9 cellular contexts compared by ENCODE assay signal in genomic region chr10:70144372-70145110, GRCh38. TPM values are rescaled to one million over a fixed set of nuclear protein-coding genes. Genes with fewer than 3 reads are reported as not detected.
DNase-seq lines count a peak whose midpoint lies in the region; ATAC-seq and TF ChIP-seq lines count a peak whose summit lies in the region.
"Had no signal": no experiment of that assay in that cellular context is flagged by ENCODE, and none has a peak within 500 bp of the region (broad histone marks: within the 10 kb centered on the region; RNA-seq: fewer than 3 reads in every experiment).

No MANE protein-coding gene starts in this region.

- 95% methylated on average over 18 of the region's 18 CpGs for WGBS in SK-N-SH (ENCODE audit: low lambda C conversion rate)

- no peaks in the 10 kb centered on the region for H4K20me1 ChIP-seq in SK-N-SH (ENCODE audit: insufficient read depth)
- H4K20me1 ChIP-seq in SU-DHL-6 (ENCODE audit: low read depth, low read length), result no peaks in the 10 kb centered on the region

- peaks cover 2 to 11% of the 10 kb centered on the region in 2 experiments for H3K36me3 ChIP-seq in SK-N-SH (replicated peaks in 1 of 2; ENCODE audit: control insufficient read depth in 1 of 2, insufficient read depth in 2 of 2, low read length in 1 of 2)
- no peaks in the 10 kb centered on the region for H3K36me3 ChIP-seq in SU-DHL-6 (ENCODE audit: low read length)
- H3K36me3 ChIP-seq in skeletal muscle satellite cell (ENCODE audit: insufficient read depth, low read length), result peaks cover 12% of the 10 kb centered on the region

- no peak overlapping the region for H2AFZ ChIP-seq in SK-N-SH (ENCODE audit: low read depth)
- no peak overlapping the region for H2AFZ ChIP-seq in SU-DHL-6 (ENCODE audit: low read depth, low read length, severe bottlenecking)

- H3K9me3 ChIP-seq in SK-N-SH, result no peaks in the 10 kb centered on the region
- no peaks in the 10 kb centered on the region for H3K9me3 ChIP-seq in SU-DHL-6 (ENCODE audit: insufficient read depth, low read length)
- H3K9me3 ChIP-seq in skeletal muscle satellite cell (replicated peaks; ENCODE audit: low read length), result no peaks in the 10 kb centered on the region

- peaks cover 5 to 27% of the 10 kb centered on the region in 2 experiments; a peak in 3 of 4 replicates for H3K4me1 ChIP-seq in SK-N-SH (ENCODE audit: control insufficient read depth in 1 of 2, insufficient read depth in 2 of 2, low read depth in 1 of 2, low read length in 1 of 2)
- peaks cover 19% of the 10 kb centered on the region for H3K4me1 ChIP-seq in skeletal muscle satellite cell (ENCODE audit: control insufficient read depth, insufficient read depth, low read length)

- peak overlapping the region; percentile 68 to 71; a peak in 1 of 4 replicates for H3K4me3 ChIP-seq in SK-N-SH (ENCODE audit: low read depth in 2 of 2, low read length in 1 of 2)
- peak overlapping the region; percentile 60 for H3K4me3 ChIP-seq in SU-DHL-6 (ENCODE audit: insufficient read depth, low read length, poor library complexity, severe bottlenecking)
- peak overlapping the region; percentile 63 for H3K4me3 ChIP-seq in fibroblast of mammary gland (ENCODE audit: control insufficient read depth, low read depth, low read length)
- peak overlapping the region; percentile 78 for H3K4me3 ChIP-seq in skeletal muscle satellite cell (ENCODE audit: low read length)

- no peak for DNase-seq in SK-N-SH
- no peak for DNase-seq in fibroblast of mammary gland (ENCODE audit: low read depth)
- no peak for DNase-seq in DMS153 treated with DMSO at 0.1 percent for 48 hours (lab: John Stamatoyannopoulos, UW; ENCODE audit: unreplicated experiment)
- DNase-seq in KG1 (lab: John Stamatoyannopoulos, UW), result no peak
- DNase-seq: cerebellar nuclear complex had no signal

- no peak for TF ChIP-seq EP300 in SK-N-SH (IDR thresholded peaks at IDR 0.05; ENCODE audit: borderline replicate concordance in 1 of 2, low read depth in 1 of 2, low read length in 1 of 2)

- no peak for TF ChIP-seq RAD21 in SK-N-SH (IDR thresholded peaks at IDR 0.05; ENCODE audit: low read length)

- H3F3A ChIP-seq in SK-N-SH (replicated peaks; ENCODE audit: insufficient read depth), result peaks cover 28% of the 10 kb centered on the region
- peaks cover 8% of the 10 kb centered on the region for H3F3A ChIP-seq in SU-DHL-6 (ENCODE audit: insufficient read depth)

- H3K79me2 ChIP-seq in SK-N-SH (ENCODE audit: insufficient read depth) (peaks cover 36% of the 10 kb centered on the region; the same call in 1 of the 2 replicates), SU-DHL-6 (ENCODE audit: insufficient read depth, low read length) (peaks cover 23% of the 10 kb centered on the region)

- H3K9ac ChIP-seq in SK-N-SH, result no peak overlapping the region
- H3K9ac ChIP-seq in SU-DHL-6 (ENCODE audit: low read length), result peak overlapping the region; percentile 81
- H3K9ac ChIP-seq in skeletal muscle satellite cell (ENCODE audit: low read depth, low read length), result peak overlapping the region; percentile 83

- no peak for ATAC-seq in SK-N-SH treated with all-trans-retinoic acid at 6 μM for 48 hours
- ATAC-seq in GM18511 (IDR thresholded peaks at IDR 0.05; ENCODE audit: unreplicated experiment), result no peak

- H3K27ac ChIP-seq in SK-N-SH (ENCODE audit: low read depth in 2 of 2, low read length in 1 of 2) (no peak overlapping the region), SU-DHL-6 (ENCODE audit: low read depth, low read length) (peak overlapping the region; percentile 87)

- CTCF ChIA-PET in SK-N-SH (lab: Yijun Ruan, JAX), result interaction anchor here (0.8 to 10.8 kb wide), 13 partner anchors 10 to 261 kb away, joined by 3 to 157 read pairs (median 4); partner anchors contain the start of gene AIFM2

- H3K4me2 ChIP-seq in SK-N-SH (peak overlapping the region; percentile 82), SU-DHL-6 (ENCODE audit: low read depth, low read length, poor library complexity, severe bottlenecking) (peak overlapping the region; percentile 69), skeletal muscle satellite cell (ENCODE audit: low read length) (peak overlapping the region; percentile 98)

- POLR2A ChIA-PET in SK-N-SH (lab: Yijun Ruan, JAX), result no interaction called here

- TF ChIP-seq CTCF in SK-N-SH (IDR thresholded peaks at IDR 0.05) (no peak), SU-DHL-6 (IDR thresholded peaks at IDR 0.05; ENCODE audit: insufficient read depth, low read length, poor library complexity, severe bottlenecking) (no peak), fibroblast of mammary gland (conservative IDR thresholded peaks at IDR 0.05; ENCODE audit: control insufficient read depth, insufficient read depth, low read depth, low read length) (no peak)

- H3K9me2 ChIP-seq in SK-N-SH (no peaks in the 10 kb centered on the region), SU-DHL-6 (replicated peaks; ENCODE audit: insufficient read depth, low read length) (no peaks in the 10 kb centered on the region)

- H3K27me3 ChIP-seq in SK-N-SH (ENCODE audit: insufficient read depth) (no peaks in the 10 kb centered on the region), SU-DHL-6 (ENCODE audit: low read length) (no peaks in the 10 kb centered on the region), skeletal muscle satellite cell (ENCODE audit: control insufficient read depth, insufficient read depth, low read length) (no peaks in the 10 kb centered on the region)

TF ChIP-seq in SK-N-SH, 30 proteins besides CTCF, POLR2A, EP300 and RAD21 (continues in another document):
- no peak for TF ChIP-seq TEAD4 (IDR thresholded peaks at IDR 0.05; ENCODE audit: borderline replicate concordance, insufficient read depth)
- no peak for TF ChIP-seq SMC3 (IDR thresholded peaks at IDR 0.05; ENCODE audit: low read depth, low read length)
- no peak for TF ChIP-seq RFX5 (IDR thresholded peaks at IDR 0.05; ENCODE audit: low read length)
- no peak for TF ChIP-seq MXI1 (IDR thresholded peaks at IDR 0.05; ENCODE audit: low read depth, low read length)
- TF ChIP-seq CHD2 (IDR thresholded peaks at IDR 0.05; ENCODE audit: low read length, partially characterized antibody), result no peak
- no peak for TF ChIP-seq JUND (IDR thresholded peaks at IDR 0.05)
- no peak for TF ChIP-seq FOXJ3 (CRISPR knock-in tag; IDR thresholded peaks at IDR 0.05)
- no peak for TF ChIP-seq ZBTB33 (IDR thresholded peaks at IDR 0.05; ENCODE audit: borderline replicate concordance, low read depth)

TF ChIP-seq in SK-N-SH treated with all-trans-retinoic acid at 6 μM for 48 hours, 23 proteins besides CTCF, POLR2A, EP300 and RAD21 (continues in another document):
- no peak for TF ChIP-seq PATZ1 (CRISPR knock-in tag; IDR thresholded peaks at IDR 0.05; ENCODE audit: borderline replicate concordance)
- no peak for TF ChIP-seq ZC3H10 (CRISPR knock-in tag; IDR thresholded peaks at IDR 0.05)
- no peak for TF ChIP-seq TOX (CRISPR knock-in tag; IDR thresholded peaks at IDR 0.05; ENCODE audit: borderline replicate concordance)
- TF ChIP-seq TSHZ2 (CRISPR knock-in tag; IDR thresholded peaks at IDR 0.05), result no peak

RNA-seq across cellular contexts. Expression of gene TYSND1, which starts 2.0 kb away (rescaled TPM):
- 7.2 and 7.4 TPM in 2 replicates for polyA plus RNA-seq in SK-N-SH (2012; rRNA removed)
- 3.7 and 5.3 TPM in 2 replicates for polyA plus RNA-seq in SK-N-SH (2012; cell fraction: cytosol; rRNA removed)
- polyA plus RNA-seq in SK-N-SH (2012; cell fraction: nucleus; rRNA removed), result 24.1 and 26.7 TPM in 2 replicates
- total RNA-seq in skeletal muscle satellite cell (2012; rRNA removed), result 8.1 and 9.0 TPM in 2 replicates

RNA-seq across cellular contexts. Expression of gene AIFM2, which starts 11.9 kb away (rescaled TPM):
- polyA plus RNA-seq in SK-N-SH (2012; rRNA removed), result 9.4 and 9.5 TPM in 2 replicates
- 5.5 and 7.9 TPM in 2 replicates for polyA plus RNA-seq in SK-N-SH (2012; cell fraction: cytosol; rRNA removed)
- polyA plus RNA-seq in SK-N-SH (2012; cell fraction: nucleus; rRNA removed), result 17.9 and 19.8 TPM in 2 replicates
- 3.7 and 5.8 TPM in 2 replicates for total RNA-seq in skeletal muscle satellite cell (2012; rRNA removed)

RNA-seq across cellular contexts. Expression of gene SAR1A, which starts 25.8 kb away (rescaled TPM):
- polyA plus RNA-seq in SK-N-SH (2012; rRNA removed), result 20.9 and 26.4 TPM in 2 replicates
- polyA plus RNA-seq in SK-N-SH (2012; cell fraction: cytosol; rRNA removed), result 25.9 and 28.5 TPM in 2 replicates
- polyA plus RNA-seq in SK-N-SH (2012; cell fraction: nucleus; rRNA removed), result 20.3 and 38.1 TPM in 2 replicates
- 143 and 163 TPM in 2 replicates for total RNA-seq in skeletal muscle satellite cell (2012; rRNA removed)
